In genomic region chr20:2656471-2657117, GRCh38 we compare ENCODE assay signal across 17 cellular contexts. TPM values are rescaled to one million over a fixed set of nuclear protein-coding genes. Genes with fewer than 3 reads are reported as not detected.
DNase-seq lines count a peak whose midpoint lies in the region; ATAC-seq lines count a peak whose summit lies in the region.
"Had no signal": no experiment of that assay in that cellular context is flagged by ENCODE, and none has a peak within 500 bp of the region (broad histone marks: within the 10 kb centered on the region; RNA-seq: fewer than 3 reads in every experiment).

No MANE protein-coding gene starts in this region.

- no peaks in the 10 kb centered on the region for H3K9me3 ChIP-seq in Karpas-422 (ENCODE audit: low read length)
- H3K9me3 ChIP-seq: Caco-2, lower lobe of right lung, MG63 had no signal

- H3K9me3 Mint-ChIP-seq in activated naive CD4-positive, alpha-beta T cell treated with anti-CD3 and anti-CD28 coated beads, Interleukin-2, amount 50 U/mL, for 72 hours = no peaks in the 10 kb centered on the region
- no peaks in the 10 kb centered on the region for H3K9me3 Mint-ChIP-seq in activated naive CD8-positive, alpha-beta T cell treated with anti-CD3 and anti-CD28 coated beads, Interleukin-2, amount 10 ng/mL, durations not matched to agents 7 days and 5 days
- no peaks in the 10 kb centered on the region for H3K9me3 Mint-ChIP-seq in stimulated activated naive B cell treated with anti-CD40 and anti-IgM and Interleukin-4, amounts not matched to agents 10 μg/mL and 1 μg/mL and 100 μg/mL, for 72 hours

- H3K36me3 ChIP-seq in Karpas-422 (ENCODE audit: insufficient read depth, low read length) = peaks cover 52% of the 10 kb centered on the region

- POLR2A ChIA-PET in activated naive CD8-positive, alpha-beta T cell treated with anti-CD3 and anti-CD28 coated beads, Interleukin-2, amount 10 ng/mL, durations not matched to agents 7 days and 5 days (lab: Charles Lee) = interaction anchor here (6.3 kb wide), 1 partner anchor 8 kb away, joined by 86 read pairs; the partner anchor contains the start of gene IDH3B

- H3K9me2 ChIP-seq in Karpas-422 (replicated peaks; ENCODE audit: insufficient read depth, low read length) = no peaks in the 10 kb centered on the region

- H4K20me1 ChIP-seq in Karpas-422 (ENCODE audit: insufficient read depth, low read depth, low read length) = peaks cover 48% of the 10 kb centered on the region

- no peak for DNase-seq in activated naive CD4-positive, alpha-beta T cell treated with anti-CD3 and anti-CD28 coated beads, Interleukin-2, amount 50 U/mL, for 72 hours (ENCODE audit: low spot score in 2 of 2)
- no peak for DNase-seq in activated naive CD4-positive, alpha-beta T cell (lab: John Stamatoyannopoulos, UW)
- DNase-seq in Karpas-422 (peak; percentile 47), NOMO-1 treated with dmso at 0.1 percent for 144 hours (lab: John Stamatoyannopoulos, UW; ENCODE audit: unreplicated experiment) (no peak), NCI-H345 treated with DMSO at 0.1 percent for 48 hours (lab: John Stamatoyannopoulos, UW; ENCODE audit: unreplicated experiment) (no peak), NCI-H1048 (lab: John Stamatoyannopoulos, UW) (no peak)
- DNase-seq in activated naive CD8-positive, alpha-beta T cell treated with anti-CD3 and anti-CD28 coated beads, Interleukin-2, amount 10 ng/mL, durations not matched to agents 7 days and 5 days = no peak
- DNase-seq in stimulated activated naive B cell treated with anti-CD40 and anti-IgM and Interleukin-4, amounts not matched to agents 10 μg/mL and 1 μg/mL and 100 μg/mL, for 72 hours = no peak
- DNase-seq: activated CD4-positive, alpha-beta T cell treated with anti-CD3 and anti-CD28 coated beads for 48 hours; activated gamma-delta T cell treated with Interleukin-2 at 50 U/mL for 16 hours; Caco-2; lower lobe of right lung; MG63; NCI-H2029 treated with DMSO at 0.1 percent for 48 hours; NCI-H510A treated with DMSO at 0.1 percent for 48 hours; T-helper 9 cell had no signal

- H3K36me3 Mint-ChIP-seq in activated naive CD4-positive, alpha-beta T cell treated with anti-CD3 and anti-CD28 coated beads, Interleukin-2, amount 50 U/mL, for 72 hours = peaks cover 45 to 50% of the 10 kb centered on the region in 2 donors
- peaks cover 51% of the 10 kb centered on the region for H3K36me3 Mint-ChIP-seq in activated naive CD8-positive, alpha-beta T cell treated with anti-CD3 and anti-CD28 coated beads, Interleukin-2, amount 10 ng/mL, durations not matched to agents 7 days and 5 days
- H3K36me3 Mint-ChIP-seq in stimulated activated naive B cell treated with anti-CD40 and anti-IgM and Interleukin-4, amounts not matched to agents 10 μg/mL and 1 μg/mL and 100 μg/mL, for 72 hours = peaks cover 65 to 78% of the 10 kb centered on the region in 2 donors

- H3K27ac ChIP-seq in Karpas-422 (ENCODE audit: low read length) = no peak overlapping the region
- H3K27ac ChIP-seq: lower lobe of right lung had no signal

- H3K4me3 ChIP-seq in Karpas-422 (ENCODE audit: low read length) = no peak overlapping the region
- H3K4me3 ChIP-seq: lower lobe of right lung, MG63 had no signal

- H3K4me1 Mint-ChIP-seq in activated naive CD8-positive, alpha-beta T cell treated with anti-CD3 and anti-CD28 coated beads, Interleukin-2, amount 10 ng/mL, durations not matched to agents 7 days and 5 days = peaks cover 33% of the 10 kb centered on the region
- peaks cover 27 to 46% of the 10 kb centered on the region in 2 donors for H3K4me1 Mint-ChIP-seq in stimulated activated naive B cell treated with anti-CD40 and anti-IgM and Interleukin-4, amounts not matched to agents 10 μg/mL and 1 μg/mL and 100 μg/mL, for 72 hours

- H3K4me3 Mint-ChIP-seq in activated naive CD8-positive, alpha-beta T cell treated with anti-CD3 and anti-CD28 coated beads, Interleukin-2, amount 10 ng/mL, durations not matched to agents 7 days and 5 days = no peak overlapping the region
- H3K4me3 Mint-ChIP-seq in stimulated activated naive B cell treated with anti-CD40 and anti-IgM and Interleukin-4, amounts not matched to agents 10 μg/mL and 1 μg/mL and 100 μg/mL, for 72 hours = peak overlapping the region in 1 of 2 donors; percentile 23

- H3K27me3 Mint-ChIP-seq in activated naive CD8-positive, alpha-beta T cell treated with anti-CD3 and anti-CD28 coated beads, Interleukin-2, amount 10 ng/mL, durations not matched to agents 7 days and 5 days = no peaks in the 10 kb centered on the region
- no peaks in the 10 kb centered on the region for H3K27me3 Mint-ChIP-seq in stimulated activated naive B cell treated with anti-CD40 and anti-IgM and Interleukin-4, amounts not matched to agents 10 μg/mL and 1 μg/mL and 100 μg/mL, for 72 hours

- ATAC-seq in activated naive CD4-positive, alpha-beta T cell treated with anti-CD3 and anti-CD28 coated beads, Interleukin-2, amount 50 U/mL, for 72 hours = no peak
- no peak for ATAC-seq in activated naive CD8-positive, alpha-beta T cell treated with anti-CD3 and anti-CD28 coated beads, Interleukin-2, amount 10 ng/mL, durations not matched to agents 7 days and 5 days (ENCODE audit: low read depth)
- ATAC-seq in stimulated activated naive B cell treated with anti-CD40 and anti-IgM and Interleukin-4, amounts not matched to agents 10 μg/mL and 1 μg/mL and 100 μg/mL, for 72 hours (replicated peaks) = no peak
- ATAC-seq: esophagus mucosa, lower lobe of right lung had no signal

- no peak overlapping the region for H3K4me2 ChIP-seq in Karpas-422 (ENCODE audit: low read depth, low read length, poor library complexity, severe bottlenecking)

- H3K27ac Mint-ChIP-seq in activated naive CD4-positive, alpha-beta T cell treated with anti-CD3 and anti-CD28 coated beads, Interleukin-2, amount 50 U/mL, for 72 hours = peak overlapping the region; percentile 67 to 97
- H3K27ac Mint-ChIP-seq in activated naive CD8-positive, alpha-beta T cell treated with anti-CD3 and anti-CD28 coated beads, Interleukin-2, amount 10 ng/mL, durations not matched to agents 7 days and 5 days = peak overlapping the region; percentile 25
- peak overlapping the region; percentile 79 for H3K27ac Mint-ChIP-seq in stimulated activated naive B cell treated with anti-CD40 and anti-IgM and Interleukin-4, amounts not matched to agents 10 μg/mL and 1 μg/mL and 100 μg/mL, for 72 hours

- peaks cover 27% of the 10 kb centered on the region for H3K79me2 ChIP-seq in Karpas-422 (ENCODE audit: low read length)

- no peak overlapping the region for H3K9ac ChIP-seq in Karpas-422 (ENCODE audit: low read length)

- H3K4me1 ChIP-seq in Karpas-422 (ENCODE audit: low read length) = peaks cover 18% of the 10 kb centered on the region

- no peak overlapping the region for H2AFZ ChIP-seq in Karpas-422 (ENCODE audit: low read length)

- no peaks in the 10 kb centered on the region for H3K27me3 ChIP-seq in Karpas-422 (ENCODE audit: low read length)
- H3K27me3 ChIP-seq: MG63 had no signal

RNA-seq across cellular contexts. Expression of gene NOP56, which starts 4.2 kb away (rescaled TPM):
- 100 to 1,000 TPM; 324 to 443 TPM for total RNA-seq in activated naive CD4-positive, alpha-beta T cell treated with anti-CD3 and anti-CD28 coated beads, Interleukin-2, amount 50 U/mL, for 72 hours
- total RNA-seq in Karpas-422 (2014; rRNA removed; shearing (Covaris generic); ENCODE audit: low replicate concordance) = 192 and 300 TPM in 2 replicates
- 100 to 1,000 TPM; 322 to 330 TPM for total RNA-seq in activated naive CD8-positive, alpha-beta T cell treated with anti-CD3 and anti-CD28 coated beads, Interleukin-2, amount 10 ng/mL, durations not matched to agents 7 days and 5 days

RNA-seq across cellular contexts. Expression of gene IDH3B, which starts 7.4 kb away (rescaled TPM):
- total RNA-seq in activated naive CD4-positive, alpha-beta T cell treated with anti-CD3 and anti-CD28 coated beads, Interleukin-2, amount 50 U/mL, for 72 hours = 100 to 1,000 TPM; 129 to 150 TPM
- total RNA-seq in Karpas-422 (2014; rRNA removed; shearing (Covaris generic); ENCODE audit: low replicate concordance) = 83.7 and 129 TPM in 2 replicates
- 10 to 100 TPM; 95.8 to 96.7 TPM for total RNA-seq in activated naive CD8-positive, alpha-beta T cell treated with anti-CD3 and anti-CD28 coated beads, Interleukin-2, amount 10 ng/mL, durations not matched to agents 7 days and 5 days

RNA-seq across cellular contexts. Expression of gene EBF4, which starts 36.0 kb away (rescaled TPM):
- 1 to 10 TPM; 4.0 to 8.3 TPM for total RNA-seq in activated naive CD4-positive, alpha-beta T cell treated with anti-CD3 and anti-CD28 coated beads, Interleukin-2, amount 50 U/mL, for 72 hours
- 6.5 and 12.8 TPM in 2 replicates for total RNA-seq in Karpas-422 (2014; rRNA removed; shearing (Covaris generic); ENCODE audit: low replicate concordance)
- 1 to 10 TPM in 1 of 2 experiments, under 1 TPM in 1; 0.99 to 2.4 TPM for total RNA-seq in activated naive CD8-positive, alpha-beta T cell treated with anti-CD3 and anti-CD28 coated beads, Interleukin-2, amount 10 ng/mL, durations not matched to agents 7 days and 5 days

Comparison
In these comparisons a context has a peak if more than half of its experiments do, and no peak if none do; other contexts are left out.
1. H3K27ac Mint-ChIP-seq: peak in every context shown above with its lines; median percentile 82 in activated naive CD4-positive, alpha-beta T cell treated with anti-CD3 and anti-CD28 coated beads, Interleukin-2, amount 50 U/mL, for 72 hours; 79 in stimulated activated naive B cell treated with anti-CD40 and anti-IgM and Interleukin-4, amounts not matched to agents 10 μg/mL and 1 μg/mL and 100 μg/mL, for 72 hours; 25 in activated naive CD8-positive, alpha-beta T cell treated with anti-CD3 and anti-CD28 coated beads, Interleukin-2, amount 10 ng/mL, durations not matched to agents 7 days and 5 days.